In genomic region chr19:45189971-45190370, GRCh38 we compare ENCODE assay signal across 12 cellular contexts. TPM values are rescaled to one million over a fixed set of nuclear protein-coding genes. Genes with fewer than 3 reads are reported as not detected.
"Had no signal": no experiment of that assay in that cellular context is flagged by ENCODE, and none has a peak within 500 bp of the region (broad histone marks: within the 10 kb centered on the region; RNA-seq: fewer than 3 reads in every experiment).

No MANE protein-coding gene starts in this region.

- H3K36me3 ChIP-seq: HAP-1 had no signal

- H3K4me1 ChIP-seq: HAP-1 had no signal

- H3K9ac ChIP-seq: GM23248 had no signal

- DNase-seq: GM23248, GOT3, H7, H9, HCEC 1CT, HFFc6 had no signal

- H3K4me3 ChIP-seq: GM23248, GM23338, HAP-1 had no signal

- H3K27ac ChIP-seq: GM23248 had no signal

- H3K4me2 ChIP-seq: GM23338 had no signal

- ATAC-seq: GM23338, HCT116 had no signal

- FAIRE-seq: H1, H54 had no signal

- H2AFZ ChIP-seq: GM23248, GM23338 had no signal

RNA-seq across cellular contexts. Expression of gene NKPD1, which starts 29.2 kb away (rescaled TPM):
- polyA plus RNA-seq: GM23248 had no signal

RNA-seq across cellular contexts. Expression of gene EXOC3L2, which starts 55.2 kb away (rescaled TPM):
- total RNA-seq: GM23248, H4 had no signal
- polyA plus RNA-seq: GM23248 had no signal
